ENCODE assay signal across 25 cellular contexts in the genomic region with DNA sequence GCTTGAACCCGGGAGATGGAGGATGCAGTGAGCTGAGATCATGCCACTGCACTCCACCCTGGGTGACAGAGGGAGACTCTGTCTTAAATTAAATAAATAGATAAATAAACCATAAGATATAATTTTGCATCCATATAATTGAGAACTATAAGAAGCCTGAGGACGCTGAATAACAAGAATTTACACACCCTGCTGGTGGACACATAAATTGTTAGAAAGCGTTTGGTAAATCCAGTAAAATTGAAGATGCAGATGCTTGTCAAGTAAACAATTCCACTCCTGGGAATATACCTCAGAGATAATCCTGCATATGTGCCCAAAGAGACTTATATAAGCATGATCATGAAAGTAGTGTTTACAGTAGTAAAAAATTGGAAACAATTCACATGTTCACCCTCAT. TPM values are rescaled to one million over a fixed set of nuclear protein-coding genes. Genes with fewer than 3 reads are reported as not detected.
A peak's percentile ranks its signal among the peaks of the same experiment; 100 is the strongest.
DNase-seq lines count a peak whose midpoint lies in the region; ATAC-seq and TF ChIP-seq lines count a peak whose summit lies in the region.
"Had no signal": no experiment of that assay in that cellular context is flagged by ENCODE, and none has a peak within 500 bp of the region (broad histone marks: within the 10 kb centered on the region; RNA-seq: fewer than 3 reads in every experiment).

No MANE protein-coding gene starts in this region.

- no peaks in the 10 kb centered on the region for H3K4me1 Mint-ChIP-seq in endodermal cell
- H3K4me1 Mint-ChIP-seq: B cell; CD14-positive monocyte; CD8-positive, alpha-beta memory T cell had no signal

- H3K36me3 ChIP-seq in RWPE2 (ENCODE audit: low read depth) (peaks cover 30% of the 10 kb centered on the region; the same call in 1 of the 2 replicates), endodermal cell (ENCODE audit: control insufficient read depth, insufficient read depth, low read length) (no peaks in the 10 kb centered on the region), sigmoid colon (no peaks in the 10 kb centered on the region)

- no peaks in the 10 kb centered on the region for H3K9me3 Mint-ChIP-seq in endodermal cell
- H3K9me3 Mint-ChIP-seq: CD8-positive, alpha-beta memory T cell had no signal

- H3K27me3 Mint-ChIP-seq in endodermal cell (ENCODE audit: insufficient read depth): no peaks in the 10 kb centered on the region
- H3K27me3 Mint-ChIP-seq: B cell had no signal

- TF ChIP-seq CTCF in RWPE2 (IDR thresholded peaks at IDR 0.05; ENCODE audit: poor library complexity, severe bottlenecking) (peak; percentile 9), endodermal cell (conservative IDR thresholded peaks at IDR 0.05) (peak; percentile 25), coronary artery (IDR thresholded peaks at IDR 0.05) (no peak), sigmoid colon (IDR thresholded peaks at IDR 0.05) (no peak)

- TF ChIP-seq POLR2A in sigmoid colon (IDR thresholded peaks at IDR 0.05): no peak

- no peak overlapping the region for H3K4me3 Mint-ChIP-seq in endodermal cell
- H3K4me3 Mint-ChIP-seq: B cell; CD14-positive monocyte; CD8-positive, alpha-beta memory T cell had no signal

- H3K27me3 ChIP-seq in RWPE2 (ENCODE audit: insufficient read depth, poor library complexity, severe bottlenecking): no peaks in the 10 kb centered on the region
- H3K27me3 ChIP-seq in endodermal cell (ENCODE audit: control insufficient read depth, insufficient read depth, low read length, poor library complexity, severe bottlenecking): no peaks in the 10 kb centered on the region
- no peaks in the 10 kb centered on the region for H3K27me3 ChIP-seq in sigmoid colon

- H3K9me3 ChIP-seq in RWPE2 (ENCODE audit: severe bottlenecking): no peaks in the 10 kb centered on the region
- H3K9me3 ChIP-seq in endodermal cell (ENCODE audit: control insufficient read depth, low read length): no peaks in the 10 kb centered on the region
- no peaks in the 10 kb centered on the region for H3K9me3 ChIP-seq in sigmoid colon

- H3K4me1 ChIP-seq in RWPE2 (ENCODE audit: insufficient read depth, poor library complexity, severe bottlenecking) (no peaks in the 10 kb centered on the region), endodermal cell (ENCODE audit: control insufficient read depth, insufficient read depth, low read length) (no peaks in the 10 kb centered on the region), sigmoid colon (peaks cover 0 to 45% (median 33%) of the 10 kb centered on the region in 4 donors)

- H3K27ac ChIP-seq in RWPE2 (ENCODE audit: poor library complexity, severe bottlenecking) (no peak overlapping the region), endodermal cell (ENCODE audit: low read depth, low read length) (no peak overlapping the region), coronary artery (no peak overlapping the region), sigmoid colon (no peak overlapping the region)
- H3K27ac ChIP-seq: 22Rv1 had no signal

- ATAC-seq in RWPE2 (ENCODE audit: low read depth): no peak
- no peak for ATAC-seq in HG03095 (IDR thresholded peaks at IDR 0.05; ENCODE audit: unreplicated experiment)
- ATAC-seq: HCT116, HepG2 had no signal

- H3K4me3 ChIP-seq in RWPE2 (ENCODE audit: severe bottlenecking): no peak overlapping the region
- no peak overlapping the region for H3K4me3 ChIP-seq in endodermal cell (ENCODE audit: low read length)
- no peak overlapping the region for H3K4me3 ChIP-seq in coronary artery
- H3K4me3 ChIP-seq in sigmoid colon: no peak overlapping the region

- TF ChIP-seq EP300 in sigmoid colon (IDR thresholded peaks at IDR 0.05): no peak

- H3K9ac ChIP-seq in endodermal cell (ENCODE audit: extremely low read depth, low read length, poor library complexity, severe bottlenecking): no peak overlapping the region

- no peak overlapping the region for H3K27ac Mint-ChIP-seq in endodermal cell
- H3K27ac Mint-ChIP-seq: B cell; CD14-positive monocyte; CD8-positive, alpha-beta memory T cell had no signal

- intact Hi-C loops in sigmoid colon (cut with DNase I): no loop called here

- 92 to 94% methylated on average over 2 to 3 of the region's 3 CpGs for WGBS in endodermal cell (ENCODE audit: insufficient coverage in 1 of 2, insufficient read length in 1 of 2), 2 experiments
- WGBS in sigmoid colon, 2 donors: 89 to 91% methylated on average over 3 of the region's 3 CpGs

- DNase-seq in NCI-H1105 treated with DMSO at 0.1 percent for 48 hours (lab: John Stamatoyannopoulos, UW) (peak; percentile 20), NCI-H1105 (lab: John Stamatoyannopoulos, UW) (no peak), RWPE2 (ENCODE audit: low spot score) (no peak), endodermal cell (no peak), coronary artery (ENCODE audit: low spot score) (no peak), sigmoid colon (no peak)
- DNase-seq: Calu3; CD8-positive, alpha-beta memory T cell; DMS153; DND-41; Karpas-422; MV-4-11; NCI-H2029; NCI-H446; NCI-H526; NCI-H82; NK-92 treated with Interleukin-12 subunit alpha and Interleukin-12 subunit beta, amount 100 ng/mL, for 24 hours; RPMI8226; SHP77 had no signal

- peaks cover 18% of the 10 kb centered on the region for H3K36me3 Mint-ChIP-seq in endodermal cell (ENCODE audit: low read depth)
- H3K36me3 Mint-ChIP-seq: CD14-positive monocyte; CD8-positive, alpha-beta memory T cell had no signal

RNA-seq across cellular contexts. Expression of gene TTC23, which starts 41.7 kb away (rescaled TPM):
- total RNA-seq in endodermal cell (10 to 100 TPM; 20.7 to 26.3 TPM), sigmoid colon (10 to 100 TPM; 19.9 to 33.0 (median 24.8) TPM)
- polyA plus RNA-seq in endodermal cell (2013, experiment 1 of 2): 22.3 TPM
- polyA plus RNA-seq in endodermal cell (2013, experiment 2 of 2): 25.4 TPM
- polyA plus RNA-seq in sigmoid colon: 1 to 10 TPM; 5.5 to 8.2 (median 7.2) TPM

RNA-seq across cellular contexts. Expression of gene LRRC28, which starts 43.6 kb away (rescaled TPM):
- total RNA-seq in endodermal cell: 10 to 100 TPM; 26.1 to 35.5 TPM
- polyA plus RNA-seq in endodermal cell (2013, experiment 1 of 2): 33.2 TPM
- 33.0 TPM for polyA plus RNA-seq in endodermal cell (2013, experiment 2 of 2)
- 10 to 100 TPM; 23.1 to 52.3 (median 25.6) TPM for total RNA-seq in sigmoid colon
- 10 to 100 TPM; 13.6 to 27.0 (median 22.2) TPM for polyA plus RNA-seq in sigmoid colon

Comparison
In these comparisons a context has a peak if more than half of its experiments do, and no peak if none do; other contexts are left out.
1. CTCF ChIP-seq: peak in RWPE2 (single experiment) and endodermal cell (single experiment); none in coronary artery (single experiment) and sigmoid colon (0 of 4).